Comparison of ENCODE assay signal across 1 cellular context in the genomic region with DNA sequence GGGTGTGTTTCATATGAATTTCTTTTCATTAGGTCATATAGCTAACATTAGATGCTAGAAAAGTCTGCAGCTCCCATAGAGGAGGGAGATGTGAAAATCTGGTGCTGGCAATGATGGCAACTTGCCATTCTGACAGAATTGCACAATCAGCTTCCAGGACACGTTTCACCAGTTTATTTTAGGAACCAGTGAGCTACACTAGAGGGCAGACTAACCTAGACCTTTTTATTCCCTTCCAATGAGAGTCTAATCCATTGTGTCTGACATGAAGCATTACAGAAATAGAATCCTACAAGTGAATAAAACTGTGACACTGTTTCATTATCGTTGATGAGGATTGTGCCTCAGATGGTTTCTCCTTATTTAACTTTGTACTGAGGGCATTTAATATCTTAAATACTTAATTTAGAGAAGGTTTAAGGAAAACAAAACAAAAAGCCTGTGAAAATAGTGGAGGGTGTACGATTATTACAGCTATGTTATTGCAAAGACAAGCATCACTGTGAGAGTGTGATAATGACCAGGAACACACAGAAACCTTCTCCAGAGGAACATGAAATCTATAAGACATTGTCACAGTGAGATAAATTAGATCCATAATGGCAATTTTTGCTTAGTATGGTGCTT.
TF ChIP-seq lines count a peak whose summit lies in the region.

No MANE protein-coding gene starts in this region.

TF ChIP-seq in HepG2, 621 proteins besides CTCF, POLR2A, EP300 and RAD21 (continued from another document and continues in another):
- TF ChIP-seq ZNF761 (CRISPR knock-in tag; conservative IDR thresholded peaks at IDR 0.05) = 0 out of 2 replicates have a peak, but pooled peaks have one; percentile 50
- no peak for TF ChIP-seq NR2F6 (IDR thresholded peaks at IDR 0.05)
- TF ChIP-seq NR2F6 (CRISPR knock-in tag; IDR thresholded peaks at IDR 0.05) = peak; percentile 23; the same call in 1 of the 2 replicates
- TF ChIP-seq PPARG (CRISPR knock-in tag; conservative IDR thresholded peaks at IDR 0.05) = 0 out of 2 replicates have a peak, but pooled peaks have one; percentile 11
- no peak for TF ChIP-seq LCORL (IDR thresholded peaks at IDR 0.05)
- peak; percentile 49; the same call in 1 of the 2 replicates for TF ChIP-seq LCORL (CRISPR knock-in tag; IDR thresholded peaks at IDR 0.05)
- TF ChIP-seq, protein P1, sequence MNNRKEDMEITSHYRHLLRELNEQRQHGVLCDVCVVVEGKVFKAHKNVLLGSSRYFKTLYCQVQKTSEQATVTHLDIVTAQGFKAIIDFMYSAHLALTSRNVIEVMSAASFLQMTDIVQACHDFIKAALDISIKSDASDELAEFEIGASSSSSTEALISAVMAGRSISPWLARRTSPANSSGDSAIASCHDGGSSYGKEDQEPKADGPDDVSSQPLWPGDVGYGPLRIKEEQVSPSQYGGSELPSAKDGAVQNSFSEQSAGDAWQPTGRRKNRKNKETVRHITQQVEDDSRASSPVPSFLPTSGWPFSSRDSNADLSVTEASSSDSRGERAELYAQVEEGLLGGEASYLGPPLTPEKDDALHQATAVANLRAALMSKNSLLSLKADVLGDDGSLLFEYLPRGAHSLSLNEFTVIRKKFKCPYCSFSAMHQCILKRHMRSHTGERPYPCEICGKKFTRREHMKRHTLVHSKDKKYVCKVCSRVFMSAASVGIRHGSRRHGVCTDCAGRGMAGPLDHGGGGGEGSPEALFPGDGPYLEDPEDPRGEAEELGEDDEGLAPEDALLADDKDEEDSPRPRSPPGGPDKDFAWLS (CRISPR knock-in tag; IDR thresholded peaks at IDR 0.05; ENCODE audit: borderline replicate concordance) = no peak
- TF ChIP-seq MIXL1 (CRISPR knock-in tag; IDR thresholded peaks at IDR 0.05) = peak; percentile 74; the same call in 1 of the 2 replicates
- TF ChIP-seq HDAC1 (CRISPR knock-in tag; IDR thresholded peaks at IDR 0.05) = peak; percentile 47
- no peak; the same call in 1 of the 2 replicates for TF ChIP-seq ETV5 (CRISPR knock-in tag; IDR thresholded peaks at IDR 0.05; ENCODE audit: borderline replicate concordance)
- no peak for TF ChIP-seq NR2F1 (CRISPR knock-in tag; IDR thresholded peaks at IDR 0.05)
- TF ChIP-seq JUN (CRISPR knock-in tag; IDR thresholded peaks at IDR 0.05) = no peak
- no peak for TF ChIP-seq SALL2 (CRISPR knock-in tag; IDR thresholded peaks at IDR 0.05)
- TF ChIP-seq MIER3 (CRISPR knock-in tag; IDR thresholded peaks at IDR 0.05; ENCODE audit: borderline replicate concordance) = peak; percentile 61; the same call in 1 of the 2 replicates
- TF ChIP-seq NCOA2 (CRISPR knock-in tag; IDR thresholded peaks at IDR 0.05) = peak; percentile 35; the same call in 1 of the 2 replicates
- TF ChIP-seq SOX5 (CRISPR knock-in tag; IDR thresholded peaks at IDR 0.05; ENCODE audit: borderline replicate concordance) = peak; percentile 41
- TF ChIP-seq ZMYM2 (CRISPR knock-in tag; IDR thresholded peaks at IDR 0.05) = no peak
- no peak for TF ChIP-seq SOX13 (IDR thresholded peaks at IDR 0.05)
- peak in 1 of 2 experiments; percentile 60; a peak in 2 of 4 replicates for TF ChIP-seq SOX13 (CRISPR knock-in tag; conservative IDR thresholded peaks at IDR 0.05 in 1 of 2, IDR thresholded peaks at IDR 0.05 in 1 of 2)
- TF ChIP-seq, protein P2, sequence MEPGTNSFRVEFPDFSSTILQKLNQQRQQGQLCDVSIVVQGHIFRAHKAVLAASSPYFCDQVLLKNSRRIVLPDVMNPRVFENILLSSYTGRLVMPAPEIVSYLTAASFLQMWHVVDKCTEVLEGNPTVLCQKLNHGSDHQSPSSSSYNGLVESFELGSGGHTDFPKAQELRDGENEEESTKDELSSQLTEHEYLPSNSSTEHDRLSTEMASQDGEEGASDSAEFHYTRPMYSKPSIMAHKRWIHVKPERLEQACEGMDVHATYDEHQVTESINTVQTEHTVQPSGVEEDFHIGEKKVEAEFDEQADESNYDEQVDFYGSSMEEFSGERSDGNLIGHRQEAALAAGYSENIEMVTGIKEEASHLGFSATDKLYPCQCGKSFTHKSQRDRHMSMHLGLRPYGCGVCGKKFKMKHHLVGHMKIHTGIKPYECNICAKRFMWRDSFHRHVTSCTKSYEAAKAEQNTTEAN (CRISPR knock-in tag; conservative IDR thresholded peaks at IDR 0.05) = no peak
- TF ChIP-seq ZFP37 (CRISPR knock-in tag; IDR thresholded peaks at IDR 0.05; ENCODE audit: borderline replicate concordance) = 0 out of 2 replicates have a peak, but pooled peaks have one; percentile 44
- TF ChIP-seq, protein P3, sequence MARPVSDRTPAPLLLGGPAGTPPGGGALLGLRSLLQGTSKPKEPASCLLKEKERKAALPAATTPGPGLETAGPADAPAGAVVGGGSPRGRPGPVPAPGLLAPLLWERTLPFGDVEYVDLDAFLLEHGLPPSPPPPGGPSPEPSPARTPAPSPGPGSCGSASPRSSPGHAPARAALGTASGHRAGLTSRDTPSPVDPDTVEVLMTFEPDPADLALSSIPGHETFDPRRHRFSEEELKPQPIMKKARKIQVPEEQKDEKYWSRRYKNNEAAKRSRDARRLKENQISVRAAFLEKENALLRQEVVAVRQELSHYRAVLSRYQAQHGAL (CRISPR knock-in tag; IDR thresholded peaks at IDR 0.05; ENCODE audit: not compliant biosample characterization) = no peak
- peak; percentile 58; the same call in 1 of the 2 replicates for TF ChIP-seq KAT8 (CRISPR knock-in tag; IDR thresholded peaks at IDR 0.05)
- TF ChIP-seq, protein P4, sequence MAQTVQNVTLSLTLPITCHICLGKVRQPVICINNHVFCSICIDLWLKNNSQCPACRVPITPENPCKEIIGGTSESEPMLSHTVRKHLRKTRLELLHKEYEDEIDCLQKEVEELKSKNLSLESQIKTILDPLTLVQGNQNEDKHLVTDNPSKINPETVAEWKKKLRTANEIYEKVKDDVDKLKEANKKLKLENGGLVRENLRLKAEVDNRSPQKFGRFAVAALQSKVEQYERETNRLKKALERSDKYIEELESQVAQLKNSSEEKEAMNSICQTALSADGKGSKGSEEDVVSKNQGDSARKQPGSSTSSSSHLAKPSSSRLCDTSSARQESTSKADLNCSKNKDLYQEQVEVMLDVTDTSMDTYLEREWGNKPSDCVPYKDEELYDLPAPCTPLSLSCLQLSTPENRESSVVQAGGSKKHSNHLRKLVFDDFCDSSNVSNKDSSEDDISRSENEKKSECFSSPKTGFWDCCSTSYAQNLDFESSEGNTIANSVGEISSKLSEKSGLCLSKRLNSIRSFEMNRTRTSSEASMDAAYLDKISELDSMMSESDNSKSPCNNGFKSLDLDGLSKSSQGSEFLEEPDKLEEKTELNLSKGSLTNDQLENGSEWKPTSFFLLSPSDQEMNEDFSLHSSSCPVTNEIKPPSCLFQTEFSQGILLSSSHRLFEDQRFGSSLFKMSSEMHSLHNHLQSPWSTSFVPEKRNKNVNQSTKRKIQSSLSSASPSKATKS (CRISPR knock-in tag; IDR thresholded peaks at IDR 0.05) = no peak
- no peak for TF ChIP-seq ZNF30 (CRISPR knock-in tag; IDR thresholded peaks at IDR 0.05)
- 0 out of 2 replicates have a peak, but pooled peaks have one; percentile 43 for TF ChIP-seq SPEN (CRISPR knock-in tag; IDR thresholded peaks at IDR 0.05; ENCODE audit: low read depth)
- TF ChIP-seq, protein P5, sequence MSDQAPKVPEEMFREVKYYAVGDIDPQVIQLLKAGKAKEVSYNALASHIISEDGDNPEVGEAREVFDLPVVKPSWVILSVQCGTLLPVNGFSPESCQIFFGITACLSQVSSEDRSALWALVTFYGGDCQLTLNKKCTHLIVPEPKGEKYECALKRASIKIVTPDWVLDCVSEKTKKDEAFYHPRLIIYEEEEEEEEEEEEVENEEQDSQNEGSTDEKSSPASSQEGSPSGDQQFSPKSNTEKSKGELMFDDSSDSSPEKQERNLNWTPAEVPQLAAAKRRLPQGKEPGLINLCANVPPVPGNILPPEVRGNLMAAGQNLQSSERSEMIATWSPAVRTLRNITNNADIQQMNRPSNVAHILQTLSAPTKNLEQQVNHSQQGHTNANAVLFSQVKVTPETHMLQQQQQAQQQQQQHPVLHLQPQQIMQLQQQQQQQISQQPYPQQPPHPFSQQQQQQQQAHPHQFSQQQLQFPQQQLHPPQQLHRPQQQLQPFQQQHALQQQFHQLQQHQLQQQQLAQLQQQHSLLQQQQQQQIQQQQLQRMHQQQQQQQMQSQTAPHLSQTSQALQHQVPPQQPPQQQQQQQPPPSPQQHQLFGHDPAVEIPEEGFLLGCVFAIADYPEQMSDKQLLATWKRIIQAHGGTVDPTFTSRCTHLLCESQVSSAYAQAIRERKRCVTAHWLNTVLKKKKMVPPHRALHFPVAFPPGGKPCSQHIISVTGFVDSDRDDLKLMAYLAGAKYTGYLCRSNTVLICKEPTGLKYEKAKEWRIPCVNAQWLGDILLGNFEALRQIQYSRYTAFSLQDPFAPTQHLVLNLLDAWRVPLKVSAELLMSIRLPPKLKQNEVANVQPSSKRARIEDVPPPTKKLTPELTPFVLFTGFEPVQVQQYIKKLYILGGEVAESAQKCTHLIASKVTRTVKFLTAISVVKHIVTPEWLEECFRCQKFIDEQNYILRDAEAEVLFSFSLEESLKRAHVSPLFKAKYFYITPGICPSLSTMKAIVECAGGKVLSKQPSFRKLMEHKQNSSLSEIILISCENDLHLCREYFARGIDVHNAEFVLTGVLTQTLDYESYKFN (CRISPR knock-in tag; conservative IDR thresholded peaks at IDR 0.05) = 0 out of 2 replicates have a peak, but pooled peaks have one; percentile 27
- TF ChIP-seq HOXA5 (CRISPR knock-in tag; IDR thresholded peaks at IDR 0.05) = peak; percentile 77; the same call in 1 of the 2 replicates
- TF ChIP-seq FOSL2 (CRISPR knock-in tag; IDR thresholded peaks at IDR 0.05) = peak; percentile 50; the same call in 1 of the 2 replicates
- TF ChIP-seq MAFF (IDR thresholded peaks at IDR 0.05; ENCODE audit: low read depth, low read length) = 0 out of 2 replicates have a peak, but pooled peaks have one; percentile 4
- TF ChIP-seq ZNF878 (CRISPR knock-in tag; IDR thresholded peaks at IDR 0.05) = 0 out of 2 replicates have a peak, but pooled peaks have one; percentile 39
- TF ChIP-seq ZNF614 (CRISPR knock-in tag; IDR thresholded peaks at IDR 0.05; ENCODE audit: borderline replicate concordance) = 0 out of 2 replicates have a peak, but pooled peaks have one; percentile 17
- TF ChIP-seq, protein P6, sequence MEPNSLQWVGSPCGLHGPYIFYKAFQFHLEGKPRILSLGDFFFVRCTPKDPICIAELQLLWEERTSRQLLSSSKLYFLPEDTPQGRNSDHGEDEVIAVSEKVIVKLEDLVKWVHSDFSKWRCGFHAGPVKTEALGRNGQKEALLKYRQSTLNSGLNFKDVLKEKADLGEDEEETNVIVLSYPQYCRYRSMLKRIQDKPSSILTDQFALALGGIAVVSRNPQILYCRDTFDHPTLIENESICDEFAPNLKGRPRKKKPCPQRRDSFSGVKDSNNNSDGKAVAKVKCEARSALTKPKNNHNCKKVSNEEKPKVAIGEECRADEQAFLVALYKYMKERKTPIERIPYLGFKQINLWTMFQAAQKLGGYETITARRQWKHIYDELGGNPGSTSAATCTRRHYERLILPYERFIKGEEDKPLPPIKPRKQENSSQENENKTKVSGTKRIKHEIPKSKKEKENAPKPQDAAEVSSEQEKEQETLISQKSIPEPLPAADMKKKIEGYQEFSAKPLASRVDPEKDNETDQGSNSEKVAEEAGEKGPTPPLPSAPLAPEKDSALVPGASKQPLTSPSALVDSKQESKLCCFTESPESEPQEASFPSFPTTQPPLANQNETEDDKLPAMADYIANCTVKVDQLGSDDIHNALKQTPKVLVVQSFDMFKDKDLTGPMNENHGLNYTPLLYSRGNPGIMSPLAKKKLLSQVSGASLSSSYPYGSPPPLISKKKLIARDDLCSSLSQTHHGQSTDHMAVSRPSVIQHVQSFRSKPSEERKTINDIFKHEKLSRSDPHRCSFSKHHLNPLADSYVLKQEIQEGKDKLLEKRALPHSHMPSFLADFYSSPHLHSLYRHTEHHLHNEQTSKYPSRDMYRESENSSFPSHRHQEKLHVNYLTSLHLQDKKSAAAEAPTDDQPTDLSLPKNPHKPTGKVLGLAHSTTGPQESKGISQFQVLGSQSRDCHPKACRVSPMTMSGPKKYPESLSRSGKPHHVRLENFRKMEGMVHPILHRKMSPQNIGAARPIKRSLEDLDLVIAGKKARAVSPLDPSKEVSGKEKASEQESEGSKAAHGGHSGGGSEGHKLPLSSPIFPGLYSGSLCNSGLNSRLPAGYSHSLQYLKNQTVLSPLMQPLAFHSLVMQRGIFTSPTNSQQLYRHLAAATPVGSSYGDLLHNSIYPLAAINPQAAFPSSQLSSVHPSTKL (CRISPR knock-in tag; IDR thresholded peaks at IDR 0.05) = peak; percentile 84
- peak; percentile 41; the same call in 1 of the 2 replicates for TF ChIP-seq ZNF124 (CRISPR knock-in tag; IDR thresholded peaks at IDR 0.05)
- TF ChIP-seq ISL2 (CRISPR knock-in tag; IDR thresholded peaks at IDR 0.05) = peak; percentile 69
- TF ChIP-seq, protein P7, sequence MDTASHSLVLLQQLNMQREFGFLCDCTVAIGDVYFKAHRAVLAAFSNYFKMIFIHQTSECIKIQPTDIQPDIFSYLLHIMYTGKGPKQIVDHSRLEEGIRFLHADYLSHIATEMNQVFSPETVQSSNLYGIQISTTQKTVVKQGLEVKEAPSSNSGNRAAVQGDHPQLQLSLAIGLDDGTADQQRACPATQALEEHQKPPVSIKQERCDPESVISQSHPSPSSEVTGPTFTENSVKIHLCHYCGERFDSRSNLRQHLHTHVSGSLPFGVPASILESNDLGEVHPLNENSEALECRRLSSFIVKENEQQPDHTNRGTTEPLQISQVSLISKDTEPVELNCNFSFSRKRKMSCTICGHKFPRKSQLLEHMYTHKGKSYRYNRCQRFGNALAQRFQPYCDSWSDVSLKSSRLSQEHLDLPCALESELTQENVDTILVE (CRISPR knock-in tag; IDR thresholded peaks at IDR 0.05) = 0 out of 2 replicates have a peak, but pooled peaks have one; percentile 26
- TF ChIP-seq ZNF644 (CRISPR knock-in tag; IDR thresholded peaks at IDR 0.05; ENCODE audit: low read depth) = peak; percentile 74
- TF ChIP-seq PHF5A (CRISPR knock-in tag; IDR thresholded peaks at IDR 0.05; ENCODE audit: low read depth, unreplicated experiment) = peak; percentile 66
- TF ChIP-seq, protein P8, sequence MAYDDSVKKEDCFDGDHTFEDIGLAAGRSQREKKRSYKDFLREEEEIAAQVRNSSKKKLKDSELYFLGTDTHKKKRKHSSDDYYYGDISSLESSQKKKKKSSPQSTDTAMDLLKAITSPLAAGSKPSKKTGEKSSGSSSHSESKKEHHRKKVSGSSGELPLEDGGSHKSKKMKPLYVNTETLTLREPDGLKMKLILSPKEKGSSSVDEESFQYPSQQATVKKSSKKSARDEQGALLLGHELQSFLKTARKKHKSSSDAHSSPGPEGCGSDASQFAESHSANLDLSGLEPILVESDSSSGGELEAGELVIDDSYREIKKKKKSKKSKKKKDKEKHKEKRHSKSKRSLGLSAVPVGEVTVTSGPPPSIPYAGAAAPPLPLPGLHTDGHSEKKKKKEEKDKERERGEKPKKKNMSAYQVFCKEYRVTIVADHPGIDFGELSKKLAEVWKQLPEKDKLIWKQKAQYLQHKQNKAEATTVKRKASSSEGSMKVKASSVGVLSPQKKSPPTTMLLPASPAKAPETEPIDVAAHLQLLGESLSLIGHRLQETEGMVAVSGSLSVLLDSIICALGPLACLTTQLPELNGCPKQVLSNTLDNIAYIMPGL (CRISPR knock-in tag; IDR thresholded peaks at IDR 0.05; ENCODE audit: borderline replicate concordance in 1 of 2, low read depth in 1 of 2) = peak; percentile 49 to 63; a peak in 2 of 4 replicates
- peak; percentile 52; the same call in 1 of the 2 replicates for TF ChIP-seq FOXJ3 (CRISPR knock-in tag; IDR thresholded peaks at IDR 0.05; ENCODE audit: borderline replicate concordance)
- peak; percentile 32; the same call in 1 of the 2 replicates for TF ChIP-seq ZNF317 (CRISPR knock-in tag; IDR thresholded peaks at IDR 0.05)
- 0 out of 2 replicates have a peak, but pooled peaks have one; percentile 40 for TF ChIP-seq HDAC2 (CRISPR knock-in tag; IDR thresholded peaks at IDR 0.05)
- no peak for TF ChIP-seq KDM3A (CRISPR knock-in tag; IDR thresholded peaks at IDR 0.05; ENCODE audit: low read depth)
- peak; percentile 29; the same call in 1 of the 2 replicates for TF ChIP-seq SMAD3 (CRISPR knock-in tag; IDR thresholded peaks at IDR 0.05)
- peak; percentile 99 for TF ChIP-seq CEBPG (CRISPR knock-in tag; IDR thresholded peaks at IDR 0.05)
- no peak for TF ChIP-seq ZNF121 (CRISPR knock-in tag; IDR thresholded peaks at IDR 0.05)
